11 cellular contexts compared by ENCODE assay signal in the genomic region with DNA sequence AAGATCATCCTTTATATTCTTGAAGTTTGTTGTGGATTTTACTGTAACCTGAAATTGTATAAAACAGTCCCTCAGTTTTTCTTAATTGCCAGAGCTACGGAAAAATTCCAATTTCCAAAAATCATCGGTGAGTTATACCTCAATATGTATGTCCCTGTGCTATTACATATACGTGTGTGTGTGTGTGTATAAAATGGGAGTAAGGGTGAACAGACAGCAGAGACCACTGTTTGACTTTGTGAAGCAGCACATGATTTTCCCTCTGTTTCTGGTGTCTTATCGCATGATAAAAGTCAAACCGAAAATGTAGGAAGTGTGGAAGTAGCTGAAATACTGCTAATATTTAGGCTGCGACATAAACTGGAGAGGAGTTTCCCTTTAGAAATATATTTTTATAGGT. TPM values are rescaled to one million over a fixed set of nuclear protein-coding genes. Genes with fewer than 3 reads are reported as not detected.
A peak's percentile ranks its signal among the peaks of the same experiment; 100 is the strongest.
DNase-seq lines count a peak whose midpoint lies in the region; ATAC-seq, FAIRE-seq and TF ChIP-seq lines count a peak whose summit lies in the region.
"Had no signal": no experiment of that assay in that cellular context is flagged by ENCODE, and none has a peak within 500 bp of the region (broad histone marks: within the 10 kb centered on the region; RNA-seq: fewer than 3 reads in every experiment).

No MANE protein-coding gene starts in this region.

- H3K4me1 Mint-ChIP-seq in H9, result no peaks in the 10 kb centered on the region

- H2BK15ac ChIP-seq in H9 (ENCODE audit: low read depth, low read length), result no peak overlapping the region

- TF ChIP-seq POLR2A in suprapubic skin (IDR thresholded peaks at IDR 0.05), result no peak

- H4K20me1 ChIP-seq in OCI-LY1 (ENCODE audit: insufficient read depth, low read length) (no peaks in the 10 kb centered on the region), H9 (ENCODE audit: control insufficient read depth, insufficient read depth, insufficient read length) (no peaks in the 10 kb centered on the region)

- no peaks in the 10 kb centered on the region for H3K27me3 Mint-ChIP-seq in H9 (ENCODE audit: low read depth)

- no peaks in the 10 kb centered on the region for H3K27me3 ChIP-seq in OCI-LY1 (ENCODE audit: insufficient read depth, low read length)
- H3K27me3 ChIP-seq in suprapubic skin, result no peaks in the 10 kb centered on the region
- no peaks in the 10 kb centered on the region for H3K27me3 ChIP-seq in H9 (ENCODE audit: insufficient read depth, low read length)
- H3K27me3 ChIP-seq in right cardiac atrium (ENCODE audit: control insufficient read depth, insufficient read depth), result no peaks in the 10 kb centered on the region
- H3K27me3 ChIP-seq: colonic mucosa, neutrophil had no signal

- no peak overlapping the region for H3K4me3 Mint-ChIP-seq in H9

- no peak overlapping the region for H3K4me2 ChIP-seq in OCI-LY1 (ENCODE audit: low read length)
- H3K4me2 ChIP-seq in H9 (ENCODE audit: insufficient read depth, insufficient read length, low read length), result no peak overlapping the region

- no peak overlapping the region for H4K5ac ChIP-seq in H9 (ENCODE audit: insufficient read length, low read depth, low read length)

- no peaks in the 10 kb centered on the region for H3K36me3 ChIP-seq in OCI-LY1 (ENCODE audit: insufficient read depth, low read length)
- no peaks in the 10 kb centered on the region for H3K36me3 ChIP-seq in suprapubic skin
- H3K36me3 ChIP-seq: colonic mucosa, HAP-1, neutrophil had no signal

- H3K18ac ChIP-seq in H9 (ENCODE audit: insufficient read length, low read depth, low read length), result no peak overlapping the region

- no peak overlapping the region for H2BK5ac ChIP-seq in H9 (ENCODE audit: insufficient read length, low read length)

- intact Hi-C loops in right cardiac atrium (cut with DNase I), result no loop called here

- H3K9me3 ChIP-seq in OCI-LY1 (ENCODE audit: low read length) (no peaks in the 10 kb centered on the region), suprapubic skin (no peaks in the 10 kb centered on the region), H9 (ENCODE audit: control insufficient read depth, low read depth, low read length) (peaks cover 85% of the 10 kb centered on the region), right cardiac atrium (ENCODE audit: control insufficient read depth, low read length) (no peaks in the 10 kb centered on the region)
- H3K9me3 ChIP-seq: colonic mucosa, HAP-1, neutrophil had no signal

- H3K9ac ChIP-seq in OCI-LY1 (ENCODE audit: low read length) (no peak overlapping the region), H9 (ENCODE audit: extremely low read depth, insufficient read length, low read length) (no peak overlapping the region)

- H3T11ph ChIP-seq in H9 (ENCODE audit: low read length), result no peak overlapping the region

- H2AK5ac ChIP-seq in H9 (ENCODE audit: insufficient read length, low read length), result no peak overlapping the region

- H3K56ac ChIP-seq in H9 (ENCODE audit: insufficient read length, low read depth, low read length), result no peak overlapping the region

- no peaks in the 10 kb centered on the region for H3F3A ChIP-seq in OCI-LY1 (ENCODE audit: insufficient read depth, low read length)

- H3K4me3 ChIP-seq in OCI-LY1 (ENCODE audit: low read depth, low read length, poor library complexity, severe bottlenecking) (no peak overlapping the region), epithelial cell of esophagus (ENCODE audit: low read length) (no peak overlapping the region), suprapubic skin (no peak overlapping the region), right cardiac atrium (ENCODE audit: low read length) (no peak overlapping the region)
- H3K4me3 ChIP-seq: colonic mucosa, HAP-1 had no signal

- no peak overlapping the region for H4K91ac ChIP-seq in H9 (ENCODE audit: insufficient read length, low read depth, low read length)

- no peak overlapping the region for H4K8ac ChIP-seq in H9 (replicated peaks; ENCODE audit: insufficient read length, low read depth, low read length)

- H3K79me2 ChIP-seq in OCI-LY1 (ENCODE audit: insufficient read depth, low read length) (no peaks in the 10 kb centered on the region), H9 (ENCODE audit: insufficient read depth, low read length) (no peaks in the 10 kb centered on the region)

- H3K79me1 ChIP-seq in H9 (ENCODE audit: insufficient read depth, low read depth, low read length, poor library complexity, severe bottlenecking), result no peaks in the 10 kb centered on the region

- H3K4ac ChIP-seq in H9 (ENCODE audit: low read depth, low read length), result no peak overlapping the region

- H3K23ac ChIP-seq in H9 (ENCODE audit: insufficient read length, low read depth, low read length), result no peak overlapping the region

- TF ChIP-seq CTCF in OCI-LY1 (IDR thresholded peaks at IDR 0.05; ENCODE audit: low read length), result peak; percentile 55
- no peak for TF ChIP-seq CTCF in epithelial cell of esophagus (IDR thresholded peaks at IDR 0.05; ENCODE audit: insufficient read depth, low read depth, low read length, missing control alignments)
- TF ChIP-seq CTCF in suprapubic skin (IDR thresholded peaks at IDR 0.05), result no peak
- no peak for TF ChIP-seq CTCF in H9 (conservative IDR thresholded peaks at IDR 0.05)

- no peak overlapping the region for H3K27ac Mint-ChIP-seq in H9

- no peak overlapping the region for H2BK20ac ChIP-seq in H9 (ENCODE audit: low read depth, low read length, poor library complexity, severe bottlenecking)

- TF ChIP-seq EP300 in suprapubic skin (IDR thresholded peaks at IDR 0.05), result no peak

- FAIRE-seq in GM18507 (lab: Jason Lieb, UNC), result peak; percentile 93

- in situ Hi-C loops in Caki2 (cut with HindIII; ENCODE audit: low pct_unique_long_range_greater_than_20kb, low sequenced_read_pairs), result no loop called here

- H2AFZ ChIP-seq in OCI-LY1 (ENCODE audit: low read length), result no peak overlapping the region
- H2AFZ ChIP-seq in H9 (ENCODE audit: low read length), result no peak overlapping the region

- no peak overlapping the region for H2BK12ac ChIP-seq in H9 (ENCODE audit: insufficient read length, low read depth, low read length)

- H3K4me1 ChIP-seq in OCI-LY1 (ENCODE audit: insufficient read depth, low read length, severe bottlenecking), result no peaks in the 10 kb centered on the region
- H3K4me1 ChIP-seq in suprapubic skin, result no peaks in the 10 kb centered on the region
- H3K4me1 ChIP-seq in H9 (ENCODE audit: insufficient read depth, low read length), result no peaks in the 10 kb centered on the region
- no peaks in the 10 kb centered on the region for H3K4me1 ChIP-seq in right cardiac atrium (ENCODE audit: control insufficient read depth, insufficient read depth, low read length)
- H3K4me1 ChIP-seq: colonic mucosa, HAP-1 had no signal

- peaks cover 2 to 28% (median 4%) of the 10 kb centered on the region in 3 experiments; a peak in 6 of 7 replicates for H3K36me3 Mint-ChIP-seq in H9 (ENCODE audit: insufficient read depth in 1 of 3, low read depth in 3 of 3)

- no peak for ATAC-seq in right cardiac atrium

- no peak overlapping the region for H3K27ac ChIP-seq in OCI-LY1 (ENCODE audit: low read depth, low read length, poor library complexity, severe bottlenecking)
- H3K27ac ChIP-seq in suprapubic skin, result no peak overlapping the region
- no peak overlapping the region for H3K27ac ChIP-seq in H9 (ENCODE audit: insufficient read length, low read depth, low read length)
- no peak overlapping the region for H3K27ac ChIP-seq in right cardiac atrium (ENCODE audit: low read length)
- H3K27ac ChIP-seq: colonic mucosa, neutrophil had no signal

- H3K9me2 ChIP-seq in OCI-LY1 (ENCODE audit: low read depth, low read length), result no peaks in the 10 kb centered on the region

- H3K9me3 Mint-ChIP-seq in H9, result peaks cover 75 to 79% of the 10 kb centered on the region in 2 experiments

- no peak overlapping the region for H2BK120ac ChIP-seq in H9 (ENCODE audit: low read depth, low read length, poor library complexity, severe bottlenecking)

- 83% methylated on average over 6 of the region's 6 CpGs for WGBS in suprapubic skin
- no CpG with 5 or more reads among the region's 6 CpGs for WGBS in H9 (ENCODE audit: extremely low coverage, insufficient read length, low lambda C conversion rate)
- 90% methylated on average over 6 of the region's 6 CpGs for WGBS in right cardiac atrium

- DNase-seq in Caki2 (ENCODE audit: low read depth) (peak; percentile 21), GM18507 (ENCODE audit: extremely low spot score, insufficient read length, low read depth) (peak; percentile 2), epithelial cell of esophagus (ENCODE audit: low read depth) (peak; percentile 11), suprapubic skin (ENCODE audit: low spot score in 2 of 2) (no peak), H9 (no peak), right cardiac atrium (no peak)
- DNase-seq in stimulated activated CD4-positive, alpha-beta T cell treated with anti-CD3 and anti-CD28 coated beads, Interleukin-15, amount 100 ng/mL, for 24 hours, result no peak
- DNase-seq: colonic mucosa had no signal

- no peak overlapping the region for H3K14ac ChIP-seq in H9 (ENCODE audit: insufficient read depth, low read length)

- H3K23me2 ChIP-seq in H9 (ENCODE audit: insufficient read length, low read depth, low read length, poor library complexity, severe bottlenecking), result no peaks in the 10 kb centered on the region

RNA-seq across cellular contexts. Expression of a gene that starts 1.2 kb away (rescaled TPM):
- total RNA-seq in Caki2 (2014; rRNA removed; shearing (Covaris generic); ENCODE audit: low replicate concordance), result not detected in 2 replicates
- total RNA-seq in suprapubic skin, result not detected
- not detected in 2 replicates for total RNA-seq in H9 (2021)
- not detected for total RNA-seq in right cardiac atrium
- not detected for polyA plus RNA-seq in right cardiac atrium
- total RNA-seq: colonic mucosa had no signal

RNA-seq across cellular contexts. Expression of a gene that starts 28.5 kb away (rescaled TPM):
- total RNA-seq in Caki2 (2014; rRNA removed; shearing (Covaris generic); ENCODE audit: low replicate concordance), result not detected in 2 replicates
- total RNA-seq in suprapubic skin, result not detected
- total RNA-seq in H9 (2021), result not detected in 2 replicates
- total RNA-seq in right cardiac atrium, result not detected
- polyA plus RNA-seq in right cardiac atrium, result not detected
- total RNA-seq: colonic mucosa had no signal

RNA-seq across cellular contexts. Expression of a gene that starts 41.4 kb away (rescaled TPM):
- not detected in 2 replicates for total RNA-seq in Caki2 (2014; rRNA removed; shearing (Covaris generic); ENCODE audit: low replicate concordance)
- total RNA-seq in suprapubic skin, result under 1 TPM in 1 of 4 donors, not detected in 3; 0.31 TPM
- not detected in 2 replicates for total RNA-seq in H9 (2021)
- total RNA-seq in right cardiac atrium, result not detected
- polyA plus RNA-seq in right cardiac atrium, result not detected
- total RNA-seq: colonic mucosa had no signal

RNA-seq across cellular contexts. Expression of a gene that starts 42.6 kb away (rescaled TPM):
- total RNA-seq in Caki2 (2014; rRNA removed; shearing (Covaris generic); ENCODE audit: low replicate concordance), result not detected in 2 replicates
- total RNA-seq in suprapubic skin (not detected), H9 (2021) (not detected in 2 replicates), right cardiac atrium (not detected)
- not detected for polyA plus RNA-seq in right cardiac atrium
- total RNA-seq: colonic mucosa had no signal

RNA-seq across cellular contexts. Expression of a gene that starts 55.4 kb away (rescaled TPM):
- total RNA-seq in Caki2 (2014; rRNA removed; shearing (Covaris generic); ENCODE audit: low replicate concordance), result not detected in 2 replicates
- total RNA-seq in suprapubic skin (not detected), H9 (2021) (not detected in 2 replicates), right cardiac atrium (not detected)
- not detected for polyA plus RNA-seq in right cardiac atrium
- total RNA-seq: colonic mucosa had no signal

Comparison
In these comparisons a context has a peak if more than half of its experiments do, and no peak if none do; other contexts are left out.
1. DNase-seq: peak in Caki2 (single experiment), GM18507 (single experiment) and epithelial cell of esophagus (single experiment); none in suprapubic skin (0 of 2), stimulated activated CD4-positive, alpha-beta T cell treated with anti-CD3 and anti-CD28 coated beads, Interleukin-15, amount 100 ng/mL, for 24 hours (single experiment), H9 (single experiment) and right cardiac atrium (0 of 3).